In the genomic region with DNA sequence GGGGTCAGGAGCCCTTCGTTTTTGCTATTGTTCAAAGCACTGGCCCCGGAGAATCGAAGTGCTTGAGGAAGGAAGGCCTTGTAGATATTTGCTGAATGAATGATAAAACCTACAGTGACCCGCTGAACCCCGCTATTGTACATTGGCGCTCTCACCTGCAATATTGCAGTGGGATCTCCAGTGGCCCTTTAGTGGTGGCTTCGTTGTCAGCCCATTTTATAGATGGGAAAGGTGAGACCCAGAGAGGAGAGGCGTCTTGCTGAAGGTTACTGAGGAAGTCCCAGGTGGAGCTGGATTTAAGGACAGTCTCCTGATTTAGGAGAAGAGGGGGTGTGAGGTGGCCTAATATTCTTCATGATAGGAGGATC, we compare ENCODE assay signal across 8 cellular contexts. TPM values are rescaled to one million over a fixed set of nuclear protein-coding genes. Genes with fewer than 3 reads are reported as not detected.
DNase-seq lines count a peak whose midpoint lies in the region; ATAC-seq and TF ChIP-seq lines count a peak whose summit lies in the region.

No MANE protein-coding gene starts in this region.

- peaks cover 8 to 13% (median 9%) of the 10 kb centered on the region in 3 donors for H3K4me1 Mint-ChIP-seq in T-cell

- H3K4me1 ChIP-seq in gastrocnemius medialis: peaks cover 18 to 20% of the 10 kb centered on the region in 2 donors

- no peak for TF ChIP-seq POLR2A in gastrocnemius medialis (IDR thresholded peaks at IDR 0.05)

- peak overlapping the region; percentile 86 to 92 (median 90) for H3K27ac ChIP-seq in gastrocnemius medialis

- POLR2A ChIA-PET in T-cell (lab: Charles Lee): interaction anchor here (0.5 kb wide), 2 partner anchors 141 to 864 kb away, joined by 3 read pairs; no protein-coding TSS in a partner anchor

- CTCF ChIA-PET in T-cell (lab: Charles Lee): interaction anchor here (0.6 to 4.6 kb wide), 9 partner anchors 17 to 179 kb away, joined by 3 to 64 read pairs (median 5); partner anchors contain the start of genes DPF2 (in 2 of the 2) and POLA2 (in 1 of the 2)

- no peaks in the 10 kb centered on the region for H3K9me3 ChIP-seq in gastrocnemius medialis

- no peaks in the 10 kb centered on the region for H3K36me3 Mint-ChIP-seq in T-cell

- H3K27me3 Mint-ChIP-seq in T-cell: peaks cover 0 to 5% of the 10 kb centered on the region in 2 donors

- peak; percentile 9 for ATAC-seq in GM19395 (IDR thresholded peaks at IDR 0.05; ENCODE audit: unreplicated experiment)
- no peak for ATAC-seq in T-cell (replicated peaks in 1 of 4)
- no peak for ATAC-seq in gastrocnemius medialis
- no peak for ATAC-seq in HG03025 (IDR thresholded peaks at IDR 0.05; ENCODE audit: low FRiP score, unreplicated experiment)

- H3K9me3 Mint-ChIP-seq in T-cell: no peaks in the 10 kb centered on the region

- in situ Hi-C loops in gastrocnemius medialis (cut with MboI; ENCODE audit: low sequenced_read_pairs in 4 of 4) (loop anchor here in 2 of 4 donors (5.0 to 10.0 kb wide), 2 partner anchors 89 to 91 kb away; no protein-coding TSS in a partner anchor), ACHN (cut with HindIII; ENCODE audit: low pct_ligation_motif_present, low pct_unique_long_range_greater_than_20kb, low sequenced_read_pairs) (no loop called here)

- H3K4me3 Mint-ChIP-seq in T-cell: peak overlapping the region; percentile 70 to 76 (median 74)

- H3K4me3 ChIP-seq in foreskin fibroblast (ENCODE audit: low read depth in 1 of 2, low read length in 2 of 2): peak overlapping the region; percentile 69 to 100
- peak overlapping the region; percentile 83 to 95 (median 92) for H3K4me3 ChIP-seq in gastrocnemius medialis

- H3K36me3 ChIP-seq in gastrocnemius medialis: peaks cover 0 to 4% of the 10 kb centered on the region in 2 donors

- no peaks in the 10 kb centered on the region for H3K27me3 ChIP-seq in gastrocnemius medialis

- intact Hi-C loops in gastrocnemius medialis (cut with DNase I; ENCODE audit: low total_unique reads): loop anchor here (1.0 to 2.0 kb wide), 2 partner anchors 21 to 41 kb away; no protein-coding TSS in a partner anchor

- H3K27ac Mint-ChIP-seq in T-cell: no peak overlapping the region

- TF ChIP-seq CTCF in foreskin fibroblast (IDR thresholded peaks at IDR 0.05; ENCODE audit: low read depth, low read length) (no peak), gastrocnemius medialis (IDR thresholded peaks at IDR 0.05 in 4 of 5, conservative IDR thresholded peaks at IDR 0.05 in 1 of 5) (peak in 1 of 5 experiments; percentile 55)

- DNase-seq in T-cell (no peak), foreskin fibroblast (no peak), gastrocnemius medialis (no peak), SW 1271 (lab: John Stamatoyannopoulos, UW) (no peak), ACHN (no peak), DMS79 (lab: John Stamatoyannopoulos, UW) (no peak)

RNA-seq across cellular contexts. Expression of gene CDC42EP2, which starts 1.2 kb away (rescaled TPM):
- 1 to 10 TPM in 2 of 5 donors, under 1 TPM in 3; 0.69 to 2.4 (median 0.79) TPM for total RNA-seq in T-cell
- total RNA-seq in gastrocnemius medialis: 10 to 100 TPM in 1 of 4 donors, 1 to 10 TPM in 3; 5.0 to 11.6 (median 5.6) TPM

RNA-seq across cellular contexts. Expression of gene DPF2, which starts 17.8 kb away (rescaled TPM):
- total RNA-seq in T-cell (10 to 100 TPM; 57.9 to 95.4 (median 91.7) TPM), gastrocnemius medialis (10 to 100 TPM; 22.4 to 46.4 (median 36.1) TPM)

RNA-seq across cellular contexts. Expression of gene TIGD3, which starts 38.7 kb away (rescaled TPM):
- 1 to 10 TPM in 2 of 5 donors, under 1 TPM in 3; 0.48 to 1.3 (median 0.92) TPM for total RNA-seq in T-cell
- total RNA-seq in gastrocnemius medialis: under 1 TPM; 0.16 to 0.71 (median 0.48) TPM

RNA-seq across cellular contexts. Expression of gene POLA2, which starts 54.1 kb away (rescaled TPM):
- total RNA-seq in T-cell (10 to 100 TPM; 15.1 to 24.2 (median 20.4) TPM), gastrocnemius medialis (1 to 10 TPM; 2.9 to 9.2 (median 6.9) TPM)
